Comparison of ENCODE assay signal across 21 cellular contexts in the genomic region with DNA sequence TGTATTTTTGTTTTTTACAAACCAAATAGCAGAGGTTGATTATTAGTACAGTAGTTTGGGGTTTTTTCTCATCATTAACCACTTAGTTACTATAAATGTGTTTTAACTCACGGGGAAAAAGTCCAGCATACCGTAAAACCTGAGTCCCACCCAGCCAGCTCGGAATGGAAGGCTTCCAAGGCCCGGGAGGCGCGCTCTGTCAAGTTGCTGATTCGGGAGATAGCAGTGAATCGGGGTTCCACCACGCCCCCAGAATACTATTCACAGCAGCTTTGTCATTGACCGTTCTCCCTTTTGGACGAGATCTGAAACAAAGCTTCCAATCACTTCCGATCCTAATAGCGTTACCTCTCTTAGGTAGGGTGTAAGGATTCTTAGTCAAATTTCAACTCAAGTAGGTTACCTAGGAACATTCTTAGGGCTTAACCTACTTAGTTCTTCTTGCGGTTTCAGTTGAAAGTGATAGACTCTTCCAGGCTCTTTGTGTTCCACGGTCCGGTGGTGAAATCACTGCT.
A peak's percentile ranks its signal among the peaks of the same experiment; 100 is the strongest.
DNase-seq lines count a peak whose midpoint lies in the region; ATAC-seq and TF ChIP-seq lines count a peak whose summit lies in the region.
"Had no signal": no experiment of that assay in that cellular context is flagged by ENCODE, and none has a peak within 500 bp of the region (broad histone marks: within the 10 kb centered on the region; RNA-seq: fewer than 3 reads in every experiment).

No MANE protein-coding gene starts in this region.

- H3K14ac ChIP-seq in mesenchymal stem cell (ENCODE audit: low read length in 2 of 2): no peak overlapping the region

- no peak overlapping the region for H2BK120ac ChIP-seq in mesenchymal stem cell (ENCODE audit: low read depth, low read length)

- no peak overlapping the region for H3K18ac ChIP-seq in mesenchymal stem cell (ENCODE audit: low read depth in 1 of 2, low read length in 2 of 2)

- intact Hi-C loops in Panc1 (cut with micrococcal nuclease; ENCODE audit: unreplicated experiment): loop anchor here (5.0 to 10.0 kb wide), 3 partner anchors 143 to 773 kb away; no protein-coding TSS in a partner anchor

- H3K79me1 ChIP-seq in mesenchymal stem cell (replicated peaks; ENCODE audit: low read length, poor library complexity, severe bottlenecking): peaks cover 2% of the 10 kb centered on the region

- no peak overlapping the region for H3K4me3 ChIP-seq in Panc1 (ENCODE audit: low read depth in 2 of 2, low read length in 2 of 2)
- H3K4me3 ChIP-seq in epithelial cell of proximal tubule (ENCODE audit: low read depth, low read length): peak overlapping the region; percentile 41
- peak overlapping the region in 1 of 2 experiments; percentile 48 for H3K4me3 ChIP-seq in mesenchymal stem cell (ENCODE audit: insufficient read depth in 1 of 2, low read depth in 1 of 2, low read length in 2 of 2)
- H3K4me3 ChIP-seq: lung, sigmoid colon, thyroid gland had no signal

- DNase-seq in Panc1 (ENCODE audit: low read depth, low spot score): no peak
- DNase-seq in epithelial cell of proximal tubule (ENCODE audit: low read depth): no peak
- DNase-seq in mesenchymal stem cell: no peak
- no peak for DNase-seq in cerebellum (ENCODE audit: low spot score)
- DNase-seq in GM20000 (ENCODE audit: low spot score): no peak
- DNase-seq in NCI-H774 (lab: John Stamatoyannopoulos, UW): no peak
- DNase-seq: activated naive CD4-positive, alpha-beta T cell treated with anti-CD3 and anti-CD28 coated beads, Interleukin-2, amount 10 ng/mL, durations not matched to agents 7 days and 5 days; activated T-cell treated with anti-CD3 and anti-CD28 coated beads, Interleukin-2, amount 50 U/mL, for 24 hours; DND-41; Karpas-422; NCI-H1048; NCI-H2029 treated with DMSO at 0.1 percent for 48 hours; NCI-H446 treated with DMSO at 0.1 percent for 48 hours; T1000 had no signal

- H3K27ac ChIP-seq in Panc1 (ENCODE audit: low read length) (peak overlapping the region; percentile 87; the same call in 1 of the 2 replicates), mesenchymal stem cell (ENCODE audit: low read length, poor library complexity, severe bottlenecking) (no peak overlapping the region), temporal lobe (ENCODE audit: low read depth, low read length) (peak overlapping the region; percentile 100)
- H3K27ac ChIP-seq: sigmoid colon, thyroid gland had no signal

- H2AK5ac ChIP-seq in mesenchymal stem cell (ENCODE audit: low read length, severe bottlenecking): no peak overlapping the region

- H3K4me2 ChIP-seq in mesenchymal stem cell (ENCODE audit: low read length, poor library complexity, severe bottlenecking): no peak overlapping the region

- H3K36me3 ChIP-seq in Panc1 (ENCODE audit: control insufficient read depth, insufficient read depth, low read length) (no peaks in the 10 kb centered on the region), mesenchymal stem cell (ENCODE audit: control insufficient read depth in 1 of 2, insufficient read depth in 2 of 2, low read depth in 1 of 2, low read length in 2 of 2) (no peaks in the 10 kb centered on the region)
- H3K36me3 ChIP-seq: sigmoid colon, thyroid gland had no signal

- H3K23ac ChIP-seq in mesenchymal stem cell (ENCODE audit: low read length in 2 of 2): no peak overlapping the region

- 85% methylated on average over 12 of the region's 16 CpGs for WGBS in mesenchymal stem cell

- no peak overlapping the region for H2AFZ ChIP-seq in mesenchymal stem cell (ENCODE audit: low read depth, low read length)

- in situ Hi-C loops in Panc1 (cut with HindIII; ENCODE audit: low pct_unique_long_range_greater_than_20kb, low sequenced_read_pairs): no loop called here

- POLR2A ChIA-PET in Panc1 (lab: Charles Lee): interaction anchor here (0.6 kb wide), 1 partner anchor 230 kb away, joined by 8 read pairs; no protein-coding TSS in a partner anchor

- H3K9me3 ChIP-seq in Panc1 (ENCODE audit: control insufficient read depth, insufficient read depth, low read depth, low read length): no peaks in the 10 kb centered on the region
- no peaks in the 10 kb centered on the region for H3K9me3 ChIP-seq in mesenchymal stem cell (ENCODE audit: control insufficient read depth, low read length)
- H3K9me3 ChIP-seq: sigmoid colon, thyroid gland had no signal

- H3K4ac ChIP-seq in mesenchymal stem cell (ENCODE audit: low read depth in 1 of 2, low read length in 2 of 2): no peak overlapping the region

- H3K4me1 ChIP-seq in Panc1 (ENCODE audit: control insufficient read depth, insufficient read depth, low read length) (peaks cover 11% of the 10 kb centered on the region), mesenchymal stem cell (ENCODE audit: control insufficient read depth, insufficient read depth, low read depth, low read length) (peaks cover 5% of the 10 kb centered on the region)

- H4K8ac ChIP-seq in mesenchymal stem cell (ENCODE audit: low read length): no peak overlapping the region

- TF ChIP-seq CTCF in Panc1 (IDR thresholded peaks at IDR 0.05): no peak
- TF ChIP-seq CTCF in epithelial cell of proximal tubule (conservative IDR thresholded peaks at IDR 0.05; ENCODE audit: low read depth, low read length): no peak
- TF ChIP-seq CTCF in GM20000 (IDR thresholded peaks at IDR 0.05; ENCODE audit: extremely low read depth, missing control alignments): no peak

- H3K27me3 ChIP-seq in Panc1 (ENCODE audit: control insufficient read depth, insufficient read depth, low read length): no peaks in the 10 kb centered on the region
- H3K27me3 ChIP-seq in mesenchymal stem cell (ENCODE audit: control insufficient read depth in 1 of 2, insufficient read depth in 1 of 2, low read length in 2 of 2): no peaks in the 10 kb centered on the region
- H3K27me3 ChIP-seq: sigmoid colon, thyroid gland had no signal

- no peak for ATAC-seq in Panc1
- ATAC-seq: activated CD4-positive, CD25-positive, alpha-beta regulatory T cell treated with anti-CD3 and anti-CD28 coated beads, Interleukin-2, amount 50 U/mL, for 24 hours; activated CD8-positive, alpha-beta T cell treated with anti-CD3 and anti-CD28 coated beads, Interleukin-2, amount 10 ng/mL, durations not matched to agents 7 days and 5 days; stimulated activated effector memory CD8-positive, alpha-beta T cell treated with anti-CD3 and anti-CD28 coated beads, Interleukin-12 subunit alpha, Interleukin-12 subunit beta, amount 100 ng/mL, for 72 hours had no signal

- H2BK12ac ChIP-seq in mesenchymal stem cell (ENCODE audit: low read length in 2 of 2): no peak overlapping the region

- CTCF ChIA-PET in Panc1 (lab: Charles Lee): no interaction called here

- BruUV-seq in Panc1 (replicated peaks; lab: Mats Ljungman, UMichigan): no TSS peak

- H3K9ac ChIP-seq in mesenchymal stem cell (ENCODE audit: low read length): peak overlapping the region; percentile 78

- H2BK15ac ChIP-seq in mesenchymal stem cell (ENCODE audit: low read depth, poor library complexity, severe bottlenecking): no peak overlapping the region

- no peak overlapping the region for H2BK5ac ChIP-seq in mesenchymal stem cell (ENCODE audit: low read depth, low read length, poor library complexity, severe bottlenecking)

- no peak overlapping the region for H4K91ac ChIP-seq in mesenchymal stem cell (ENCODE audit: low read length)
